In the genomic region with DNA sequence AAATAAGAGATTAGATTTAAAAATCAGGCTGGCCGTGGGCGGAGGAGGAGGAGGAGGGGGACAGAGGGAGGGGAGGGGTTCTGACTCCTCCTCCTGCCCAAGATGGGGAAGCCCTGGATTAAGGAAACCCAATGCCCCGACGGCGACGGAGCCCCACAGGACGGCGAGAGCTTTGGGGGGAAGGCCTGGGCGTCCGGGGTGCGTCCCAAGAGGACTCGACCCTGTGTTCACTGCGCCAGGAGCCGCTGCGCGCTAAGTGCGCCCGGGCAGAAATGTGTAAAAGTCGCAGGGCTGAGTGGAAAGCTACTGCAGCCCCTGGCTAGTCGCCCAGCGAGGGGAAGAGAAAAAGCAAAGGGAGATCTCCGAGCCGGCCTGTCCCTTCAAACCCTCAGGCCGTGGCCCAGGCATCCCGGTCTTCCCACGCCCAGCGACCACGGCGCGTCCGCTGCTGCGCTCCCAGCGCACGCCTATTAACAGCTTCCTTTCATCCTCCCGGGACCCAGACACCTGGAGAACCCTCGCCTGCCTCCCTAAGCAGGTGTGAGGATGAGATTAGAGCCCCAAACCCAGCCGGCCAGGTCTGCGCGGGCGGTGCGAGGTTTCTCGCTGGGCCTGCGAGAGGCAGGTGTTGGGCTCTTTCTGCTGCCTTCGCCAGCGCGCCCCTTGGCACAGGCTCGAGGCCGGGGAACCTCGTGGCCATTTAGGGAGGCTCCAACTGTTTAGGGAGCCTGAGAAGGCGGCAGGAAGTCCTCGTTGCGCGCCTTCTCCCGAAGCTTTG, we compare ENCODE assay signal across 8 cellular contexts. TPM values are rescaled to one million over a fixed set of nuclear protein-coding genes. Genes with fewer than 3 reads are reported as not detected.
DNase-seq lines count a peak whose midpoint lies in the region; ATAC-seq and TF ChIP-seq lines count a peak whose summit lies in the region.

No MANE protein-coding gene starts in this region.

- peak overlapping the region; percentile 53 for H3K4me3 ChIP-seq in mononuclear cell (ENCODE audit: low read length)

- peaks cover 8% of the 10 kb centered on the region for H3K4me1 Mint-ChIP-seq in type B pancreatic cell (ENCODE audit: unreplicated experiment)

- DNase-seq in NCI-H1092 treated with DMSO at 0.1 percent for 48 hours (lab: John Stamatoyannopoulos, UW) = peak; percentile 18
- DNase-seq in NCI-H1092 (lab: John Stamatoyannopoulos, UW) = no peak
- DNase-seq in activated CD8-positive, alpha-beta memory T cell treated with anti-CD3 and anti-CD28 coated beads for 24 hours = peak; percentile 58
- no peak for DNase-seq in epithelial cell of prostate (ENCODE audit: low read depth, low spot score)
- peak; percentile 69 for DNase-seq in type B pancreatic cell (ENCODE audit: extremely low spot score, unreplicated experiment)

- no peaks in the 10 kb centered on the region for H3K9me3 ChIP-seq in mononuclear cell (ENCODE audit: low read depth, low read length)

- no peak for TF ChIP-seq CTCF in type B pancreatic cell (conservative IDR thresholded peaks at IDR 0.05)

- no peaks in the 10 kb centered on the region for H3K27me3 Mint-ChIP-seq in type B pancreatic cell

- H3K4me3 Mint-ChIP-seq in type B pancreatic cell = peak overlapping the region; percentile 93

- no peak for ATAC-seq in HG03432 (IDR thresholded peaks at IDR 0.05; ENCODE audit: unreplicated experiment)
- ATAC-seq in HG02885 (IDR thresholded peaks at IDR 0.05; ENCODE audit: poor library complexity, unreplicated experiment) = no peak

- no peaks in the 10 kb centered on the region for H3K36me3 Mint-ChIP-seq in type B pancreatic cell

- H3K27ac Mint-ChIP-seq in type B pancreatic cell = peak overlapping the region; percentile 83

- no peaks in the 10 kb centered on the region for H3K9me3 Mint-ChIP-seq in type B pancreatic cell

- peaks cover 13% of the 10 kb centered on the region for H3K4me1 ChIP-seq in mononuclear cell (ENCODE audit: insufficient read depth, low read length)

- peak overlapping the region; percentile 79 for H3K27ac ChIP-seq in epithelial cell of prostate

- H3K27me3 ChIP-seq in mononuclear cell (ENCODE audit: insufficient read depth, low read length) = no peaks in the 10 kb centered on the region

RNA-seq across cellular contexts. Expression of a gene that starts 1.4 kb away (rescaled TPM):
- total RNA-seq in mononuclear cell (67.6 TPM), type B pancreatic cell (ENCODE audit: low replicate concordance) (57.4 and 60.4 TPM in 2 replicates)

Comparison
In these comparisons a context has a peak if more than half of its experiments do, and no peak if none do; other contexts are left out.
1. DNase-seq: peak in NCI-H1092 treated with DMSO at 0.1 percent for 48 hours (single experiment), activated CD8-positive, alpha-beta memory T cell treated with anti-CD3 and anti-CD28 coated beads for 24 hours (single experiment) and type B pancreatic cell (single experiment); none in NCI-H1092 (single experiment) and epithelial cell of prostate (single experiment).